ENCODE assay signal across 2 cellular contexts in the genomic region with DNA sequence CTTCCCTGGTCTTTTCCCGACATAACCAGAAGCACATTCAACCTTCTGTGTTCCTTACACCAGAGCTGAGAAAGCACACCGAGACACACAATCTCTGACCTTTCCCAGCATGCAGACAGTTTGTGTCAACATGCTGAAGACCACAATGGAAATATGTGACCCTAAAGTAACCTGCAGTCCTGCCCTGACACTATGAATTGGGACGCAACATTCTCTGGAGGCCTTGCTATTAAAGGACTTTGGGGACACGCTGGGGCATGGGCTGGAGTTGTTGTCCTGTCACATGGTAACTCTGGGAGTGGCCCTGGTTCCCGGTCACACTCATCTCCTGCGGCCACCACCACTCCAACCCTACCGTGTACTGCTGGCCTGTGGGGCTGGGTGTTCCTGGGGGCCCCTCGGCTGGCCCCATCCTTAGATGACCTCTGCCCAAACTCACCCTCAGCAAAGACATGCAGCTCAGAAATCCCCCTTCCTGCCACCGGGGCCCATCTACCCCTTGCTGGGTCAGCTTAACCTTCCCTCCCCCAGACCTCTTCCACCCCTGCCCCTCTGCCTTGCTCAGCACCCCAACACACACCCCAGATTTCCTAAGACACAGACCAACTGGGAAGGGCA. TPM values are rescaled to one million over a fixed set of nuclear protein-coding genes. Genes with fewer than 3 reads are reported as not detected.
"Had no signal": no experiment of that assay in that cellular context is flagged by ENCODE, and none has a peak within 500 bp of the region (broad histone marks: within the 10 kb centered on the region; RNA-seq: fewer than 3 reads in every experiment).

No MANE protein-coding gene starts in this region.

RNA-seq across cellular contexts. Expression of gene PVRIG, which starts 25.3 kb away (rescaled TPM):
- total RNA-seq: fibroblast of lung, mammary epithelial cell had no signal
- polyA plus RNA-seq: fibroblast of lung, mammary epithelial cell had no signal
